1 cellular context compared by ENCODE assay signal in genomic region chr17:75697651-75698291, GRCh38.
TF ChIP-seq lines count a peak whose summit lies in the region.

No MANE protein-coding gene starts in this region.

TF ChIP-seq in K562, 482 proteins besides CTCF, POLR2A, EP300 and RAD21:
- TF ChIP-seq NFE2L1 (tag; IDR thresholded peaks at IDR 0.05; ENCODE audit: borderline replicate concordance, low read depth) (no peak), ZNF76 (CRISPR knock-in tag; IDR thresholded peaks at IDR 0.05; ENCODE audit: borderline replicate concordance) (no peak), ZKSCAN1 (IDR thresholded peaks at IDR 0.05; ENCODE audit: low read depth, low read length) (0 out of 2 replicates have a peak, but pooled peaks have one; percentile 41)
